2 cellular contexts compared by ENCODE assay signal in the genomic region with DNA sequence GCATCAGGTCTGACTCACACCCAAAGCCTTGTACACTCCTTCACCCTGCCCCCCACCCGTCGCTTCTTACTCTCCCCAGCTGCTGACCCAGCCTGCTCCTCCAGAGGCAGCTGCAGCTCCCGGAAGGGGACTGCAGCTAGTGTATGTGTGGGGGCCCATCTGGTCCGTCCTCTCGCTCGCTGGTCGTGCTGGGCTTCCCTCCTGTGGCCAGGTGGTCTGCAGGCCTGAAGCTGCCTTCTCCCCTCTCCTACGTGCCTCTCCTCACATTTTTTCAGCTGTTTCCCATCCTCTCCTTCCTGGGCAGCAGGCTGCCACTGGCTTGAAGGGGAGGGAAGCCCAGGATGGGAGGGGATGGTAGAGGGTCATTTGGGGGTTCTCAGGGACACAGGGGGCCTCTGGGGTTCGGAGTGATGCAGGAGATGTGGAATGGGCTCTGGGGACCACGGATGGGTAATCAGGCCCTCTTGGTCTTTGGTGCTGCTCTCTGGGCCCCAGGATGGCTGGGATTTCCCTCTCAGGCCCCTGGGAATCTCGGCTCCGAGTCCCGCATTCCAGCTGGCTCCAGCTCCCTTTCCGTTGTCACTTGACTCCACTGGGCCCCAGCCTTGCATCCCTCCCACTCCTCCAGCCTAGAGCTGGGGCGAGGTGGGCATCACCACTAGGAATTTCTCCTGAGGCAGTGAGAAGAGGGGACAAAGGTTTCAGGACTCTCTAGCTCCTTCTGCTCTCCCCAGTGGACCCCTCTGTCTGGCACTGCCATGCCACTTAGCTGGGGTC.
TF ChIP-seq lines count a peak whose summit lies in the region.

No MANE protein-coding gene starts in this region.

TF ChIP-seq in SK-N-SH, 30 proteins besides CTCF, POLR2A, EP300 and RAD21 (continued from another document):
- TF ChIP-seq, protein P1, sequence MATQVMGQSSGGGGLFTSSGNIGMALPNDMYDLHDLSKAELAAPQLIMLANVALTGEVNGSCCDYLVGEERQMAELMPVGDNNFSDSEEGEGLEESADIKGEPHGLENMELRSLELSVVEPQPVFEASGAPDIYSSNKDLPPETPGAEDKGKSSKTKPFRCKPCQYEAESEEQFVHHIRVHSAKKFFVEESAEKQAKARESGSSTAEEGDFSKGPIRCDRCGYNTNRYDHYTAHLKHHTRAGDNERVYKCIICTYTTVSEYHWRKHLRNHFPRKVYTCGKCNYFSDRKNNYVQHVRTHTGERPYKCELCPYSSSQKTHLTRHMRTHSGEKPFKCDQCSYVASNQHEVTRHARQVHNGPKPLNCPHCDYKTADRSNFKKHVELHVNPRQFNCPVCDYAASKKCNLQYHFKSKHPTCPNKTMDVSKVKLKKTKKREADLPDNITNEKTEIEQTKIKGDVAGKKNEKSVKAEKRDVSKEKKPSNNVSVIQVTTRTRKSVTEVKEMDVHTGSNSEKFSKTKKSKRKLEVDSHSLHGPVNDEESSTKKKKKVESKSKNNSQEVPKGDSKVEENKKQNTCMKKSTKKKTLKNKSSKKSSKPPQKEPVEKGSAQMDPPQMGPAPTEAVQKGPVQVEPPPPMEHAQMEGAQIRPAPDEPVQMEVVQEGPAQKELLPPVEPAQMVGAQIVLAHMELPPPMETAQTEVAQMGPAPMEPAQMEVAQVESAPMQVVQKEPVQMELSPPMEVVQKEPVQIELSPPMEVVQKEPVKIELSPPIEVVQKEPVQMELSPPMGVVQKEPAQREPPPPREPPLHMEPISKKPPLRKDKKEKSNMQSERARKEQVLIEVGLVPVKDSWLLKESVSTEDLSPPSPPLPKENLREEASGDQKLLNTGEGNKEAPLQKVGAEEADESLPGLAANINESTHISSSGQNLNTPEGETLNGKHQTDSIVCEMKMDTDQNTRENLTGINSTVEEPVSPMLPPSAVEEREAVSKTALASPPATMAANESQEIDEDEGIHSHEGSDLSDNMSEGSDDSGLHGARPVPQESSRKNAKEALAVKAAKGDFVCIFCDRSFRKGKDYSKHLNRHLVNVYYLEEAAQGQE (IDR thresholded peaks at IDR 0.05; ENCODE audit: low read depth, low read length): no peak
- TF ChIP-seq FOSL2 (IDR thresholded peaks at IDR 0.05; ENCODE audit: borderline replicate concordance, low read depth): no peak

TF ChIP-seq in SK-N-SH treated with all-trans-retinoic acid at 6 μM for 48 hours, 23 proteins besides CTCF, POLR2A, EP300 and RAD21 (continued from another document):
- no peak for TF ChIP-seq OSR1 (CRISPR knock-in tag; IDR thresholded peaks at IDR 0.05)
- TF ChIP-seq TCF4 (CRISPR knock-in tag; IDR thresholded peaks at IDR 0.05; ENCODE audit: borderline replicate concordance): no peak
- TF ChIP-seq, protein P2, sequence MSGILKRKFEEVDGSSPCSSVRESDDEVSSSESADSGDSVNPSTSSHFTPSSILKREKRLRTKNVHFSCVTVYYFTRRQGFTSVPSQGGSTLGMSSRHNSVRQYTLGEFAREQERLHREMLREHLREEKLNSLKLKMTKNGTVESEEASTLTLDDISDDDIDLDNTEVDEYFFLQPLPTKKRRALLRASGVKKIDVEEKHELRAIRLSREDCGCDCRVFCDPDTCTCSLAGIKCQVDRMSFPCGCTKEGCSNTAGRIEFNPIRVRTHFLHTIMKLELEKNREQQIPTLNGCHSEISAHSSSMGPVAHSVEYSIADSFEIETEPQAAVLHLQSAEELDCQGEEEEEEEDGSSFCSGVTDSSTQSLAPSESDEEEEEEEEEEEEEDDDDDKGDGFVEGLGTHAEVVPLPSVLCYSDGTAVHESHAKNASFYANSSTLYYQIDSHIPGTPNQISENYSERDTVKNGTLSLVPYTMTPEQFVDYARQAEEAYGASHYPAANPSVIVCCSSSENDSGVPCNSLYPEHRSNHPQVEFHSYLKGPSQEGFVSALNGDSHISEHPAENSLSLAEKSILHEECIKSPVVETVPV (CRISPR knock-in tag; IDR thresholded peaks at IDR 0.05): no peak
- no peak for TF ChIP-seq ESRRG (CRISPR knock-in tag; IDR thresholded peaks at IDR 0.05)
- no peak for TF ChIP-seq PPARA (CRISPR knock-in tag; IDR thresholded peaks at IDR 0.05; ENCODE audit: borderline replicate concordance)
- no peak for TF ChIP-seq ZNF8 (CRISPR knock-in tag; IDR thresholded peaks at IDR 0.05)
- TF ChIP-seq ISL1 (CRISPR knock-in tag; IDR thresholded peaks at IDR 0.05): no peak
- TF ChIP-seq RARB (CRISPR knock-in tag; IDR thresholded peaks at IDR 0.05): no peak
